1 cellular context compared by ENCODE assay signal in the genomic region with DNA sequence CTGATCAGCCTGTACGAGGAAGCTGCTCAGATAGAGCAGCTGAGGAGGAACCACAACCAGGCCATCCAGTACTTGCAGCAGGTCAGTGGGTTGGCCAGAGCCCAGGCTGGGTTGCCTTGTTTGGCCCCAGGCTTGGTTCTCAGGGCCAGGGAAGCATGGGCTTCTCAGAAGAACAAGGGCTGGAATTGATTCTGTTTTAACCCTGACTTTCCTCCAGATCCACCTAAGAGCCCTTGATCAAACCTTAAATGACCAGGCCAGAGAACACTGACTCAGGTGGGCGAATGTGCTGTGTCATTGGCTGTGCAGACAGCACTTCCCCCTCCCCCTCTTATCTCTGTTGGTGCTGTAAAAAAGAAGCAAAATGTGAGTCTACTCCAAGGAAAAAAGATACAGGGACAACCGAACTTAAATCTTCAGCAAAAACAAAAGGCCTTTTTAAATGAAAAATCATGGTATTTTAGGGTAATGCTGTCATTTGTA.
TF ChIP-seq lines count a peak whose summit lies in the region.

No MANE protein-coding gene starts in this region.

TF ChIP-seq in K562, 482 proteins besides CTCF, POLR2A, EP300 and RAD21 (continued from another document and continues in another):
- TF ChIP-seq MAZ (CRISPR knock-in tag; conservative IDR thresholded peaks at IDR 0.05 in 1 of 2, IDR thresholded peaks at IDR 0.05 in 1 of 2): peak; percentile 35 to 44; a peak in 1 of 4 replicates
- no peak for TF ChIP-seq NFYB (IDR thresholded peaks at IDR 0.05; ENCODE audit: extremely low read depth, insufficient read length)
- peak; percentile 76 for TF ChIP-seq NCOR1 (IDR thresholded peaks at IDR 0.05)
- peak; percentile 87 for TF ChIP-seq SMARCC2 (IDR thresholded peaks at IDR 0.05; ENCODE audit: low read depth)
- TF ChIP-seq SUPT5H (IDR thresholded peaks at IDR 0.05): peak; percentile 48
- TF ChIP-seq MAFK (IDR thresholded peaks at IDR 0.05; ENCODE audit: low read length): peak; percentile 95
- no peak for TF ChIP-seq JUNB (CRISPR knock-in tag; conservative IDR thresholded peaks at IDR 0.05)
- TF ChIP-seq TBL1XR1 (IDR thresholded peaks at IDR 0.05; ENCODE audit: low read length in 2 of 2): peak in 1 of 2 experiments; percentile 82; a peak in 1 of 4 replicates
- peak; percentile 30 to 39; a peak in 1 of 4 replicates for TF ChIP-seq FOXK2 (conservative IDR thresholded peaks at IDR 0.05 in 1 of 2, IDR thresholded peaks at IDR 0.05 in 1 of 2; ENCODE audit: low read depth in 2 of 2)
- peak; percentile 51; the same call in 1 of the 2 replicates for TF ChIP-seq RBFOX2 (IDR thresholded peaks at IDR 0.05; ENCODE audit: low read depth, low read length)
- 0 out of 2 replicates have a peak, but pooled peaks have one; percentile 40 for TF ChIP-seq DDX20 (tag; IDR thresholded peaks at IDR 0.05; ENCODE audit: low read depth)
- peak; percentile 57; the same call in 1 of the 2 replicates for TF ChIP-seq NFIC (IDR thresholded peaks at IDR 0.05)
- TF ChIP-seq NR2C1 (IDR thresholded peaks at IDR 0.05): no peak
- peak; percentile 56; the same call in 1 of the 2 replicates for TF ChIP-seq NR2C1 (tag; IDR thresholded peaks at IDR 0.05)
- 0 out of 2 replicates have a peak, but pooled peaks have one; percentile 39 for TF ChIP-seq GABPA (tag; conservative IDR thresholded peaks at IDR 0.05; ENCODE audit: low read depth)
- TF ChIP-seq ELF1 (tag; IDR thresholded peaks at IDR 0.05): no peak
- TF ChIP-seq, protein P1, sequence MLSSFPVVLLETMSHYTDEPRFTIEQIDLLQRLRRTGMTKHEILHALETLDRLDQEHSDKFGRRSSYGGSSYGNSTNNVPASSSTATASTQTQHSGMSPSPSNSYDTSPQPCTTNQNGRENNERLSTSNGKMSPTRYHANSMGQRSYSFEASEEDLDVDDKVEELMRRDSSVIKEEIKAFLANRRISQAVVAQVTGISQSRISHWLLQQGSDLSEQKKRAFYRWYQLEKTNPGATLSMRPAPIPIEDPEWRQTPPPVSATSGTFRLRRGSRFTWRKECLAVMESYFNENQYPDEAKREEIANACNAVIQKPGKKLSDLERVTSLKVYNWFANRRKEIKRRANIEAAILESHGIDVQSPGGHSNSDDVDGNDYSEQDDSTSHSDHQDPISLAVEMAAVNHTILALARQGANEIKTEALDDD (IDR thresholded peaks at IDR 0.05): peak; percentile 65; the same call in 1 of the 2 replicates
- TF ChIP-seq HDAC2 (IDR thresholded peaks at IDR 0.05): peak; percentile 88
- no peak for TF ChIP-seq CHCHD3 (CRISPR knock-in tag; IDR thresholded peaks at IDR 0.05)
- no peak for TF ChIP-seq ZNF717 (CRISPR knock-in tag; IDR thresholded peaks at IDR 0.05)
- TF ChIP-seq, protein P2, sequence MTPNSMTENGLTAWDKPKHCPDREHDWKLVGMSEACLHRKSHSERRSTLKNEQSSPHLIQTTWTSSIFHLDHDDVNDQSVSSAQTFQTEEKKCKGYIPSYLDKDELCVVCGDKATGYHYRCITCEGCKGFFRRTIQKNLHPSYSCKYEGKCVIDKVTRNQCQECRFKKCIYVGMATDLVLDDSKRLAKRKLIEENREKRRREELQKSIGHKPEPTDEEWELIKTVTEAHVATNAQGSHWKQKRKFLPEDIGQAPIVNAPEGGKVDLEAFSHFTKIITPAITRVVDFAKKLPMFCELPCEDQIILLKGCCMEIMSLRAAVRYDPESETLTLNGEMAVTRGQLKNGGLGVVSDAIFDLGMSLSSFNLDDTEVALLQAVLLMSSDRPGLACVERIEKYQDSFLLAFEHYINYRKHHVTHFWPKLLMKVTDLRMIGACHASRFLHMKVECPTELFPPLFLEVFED (CRISPR knock-in tag; conservative IDR thresholded peaks at IDR 0.05): 0 out of 2 replicates have a peak, but pooled peaks have one; percentile 18
- TF ChIP-seq MYC (IDR thresholded peaks at IDR 0.05; ENCODE audit: low read depth, low read length): peak; percentile 61
- no peak for TF ChIP-seq MYC (CRISPR knock-in tag; IDR thresholded peaks at IDR 0.05; ENCODE audit: borderline replicate concordance, low read depth)
- peak; percentile 35 for TF ChIP-seq ESRRA (IDR thresholded peaks at IDR 0.05; ENCODE audit: borderline replicate concordance, low read depth)
- TF ChIP-seq CXXC5 (CRISPR knock-in tag; IDR thresholded peaks at IDR 0.05): peak; percentile 60
- TF ChIP-seq CREM (IDR thresholded peaks at IDR 0.05; ENCODE audit: low read depth): peak; percentile 17; the same call in 1 of the 2 replicates
- TF ChIP-seq, protein P3, sequence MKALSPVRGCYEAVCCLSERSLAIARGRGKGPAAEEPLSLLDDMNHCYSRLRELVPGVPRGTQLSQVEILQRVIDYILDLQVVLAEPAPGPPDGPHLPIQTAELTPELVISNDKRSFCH (CRISPR knock-in tag; IDR thresholded peaks at IDR 0.05): no peak
- TF ChIP-seq, protein P3 (tag; IDR thresholded peaks at IDR 0.05): peak; percentile 62; the same call in 1 of the 2 replicates
- peak; percentile 39; the same call in 1 of the 2 replicates for TF ChIP-seq RB1 (IDR thresholded peaks at IDR 0.05; ENCODE audit: low read depth)
- TF ChIP-seq, protein P4, sequence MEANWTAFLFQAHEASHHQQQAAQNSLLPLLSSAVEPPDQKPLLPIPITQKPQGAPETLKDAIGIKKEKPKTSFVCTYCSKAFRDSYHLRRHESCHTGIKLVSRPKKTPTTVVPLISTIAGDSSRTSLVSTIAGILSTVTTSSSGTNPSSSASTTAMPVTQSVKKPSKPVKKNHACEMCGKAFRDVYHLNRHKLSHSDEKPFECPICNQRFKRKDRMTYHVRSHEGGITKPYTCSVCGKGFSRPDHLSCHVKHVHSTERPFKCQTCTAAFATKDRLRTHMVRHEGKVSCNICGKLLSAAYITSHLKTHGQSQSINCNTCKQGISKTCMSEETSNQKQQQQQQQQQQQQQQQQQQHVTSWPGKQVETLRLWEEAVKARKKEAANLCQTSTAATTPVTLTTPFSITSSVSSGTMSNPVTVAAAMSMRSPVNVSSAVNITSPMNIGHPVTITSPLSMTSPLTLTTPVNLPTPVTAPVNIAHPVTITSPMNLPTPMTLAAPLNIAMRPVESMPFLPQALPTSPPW (CRISPR knock-in tag; IDR thresholded peaks at IDR 0.05): peak; percentile 53
- TF ChIP-seq, protein P5, sequence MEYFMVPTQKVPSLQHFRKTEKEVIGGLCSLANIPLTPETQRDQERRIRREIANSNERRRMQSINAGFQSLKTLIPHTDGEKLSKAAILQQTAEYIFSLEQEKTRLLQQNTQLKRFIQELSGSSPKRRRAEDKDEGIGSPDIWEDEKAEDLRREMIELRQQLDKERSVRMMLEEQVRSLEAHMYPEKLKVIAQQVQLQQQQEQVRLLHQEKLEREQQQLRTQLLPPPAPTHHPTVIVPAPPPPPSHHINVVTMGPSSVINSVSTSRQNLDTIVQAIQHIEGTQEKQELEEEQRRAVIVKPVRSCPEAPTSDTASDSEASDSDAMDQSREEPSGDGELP (CRISPR knock-in tag; IDR thresholded peaks at IDR 0.05; ENCODE audit: borderline replicate concordance): peak; percentile 66; the same call in 1 of the 2 replicates
- no peak for TF ChIP-seq TEAD4 (IDR thresholded peaks at IDR 0.05; ENCODE audit: low read length)
- TF ChIP-seq TEAD4 (CRISPR knock-in tag; IDR thresholded peaks at IDR 0.05; ENCODE audit: borderline replicate concordance): no peak
- TF ChIP-seq ZNF431 (CRISPR knock-in tag; IDR thresholded peaks at IDR 0.05): no peak
- TF ChIP-seq, protein P6, sequence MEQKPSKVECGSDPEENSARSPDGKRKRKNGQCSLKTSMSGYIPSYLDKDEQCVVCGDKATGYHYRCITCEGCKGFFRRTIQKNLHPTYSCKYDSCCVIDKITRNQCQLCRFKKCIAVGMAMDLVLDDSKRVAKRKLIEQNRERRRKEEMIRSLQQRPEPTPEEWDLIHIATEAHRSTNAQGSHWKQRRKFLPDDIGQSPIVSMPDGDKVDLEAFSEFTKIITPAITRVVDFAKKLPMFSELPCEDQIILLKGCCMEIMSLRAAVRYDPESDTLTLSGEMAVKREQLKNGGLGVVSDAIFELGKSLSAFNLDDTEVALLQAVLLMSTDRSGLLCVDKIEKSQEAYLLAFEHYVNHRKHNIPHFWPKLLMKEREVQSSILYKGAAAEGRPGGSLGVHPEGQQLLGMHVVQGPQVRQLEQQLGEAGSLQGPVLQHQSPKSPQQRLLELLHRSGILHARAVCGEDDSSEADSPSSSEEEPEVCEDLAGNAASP (IDR thresholded peaks at IDR 0.05): peak; percentile 59; the same call in 1 of the 2 replicates
- TF ChIP-seq ZNF124 (CRISPR knock-in tag; IDR thresholded peaks at IDR 0.05): no peak
- peak; percentile 58; the same call in 1 of the 2 replicates for TF ChIP-seq EHMT2 (IDR thresholded peaks at IDR 0.05)
- TF ChIP-seq, protein P7, sequence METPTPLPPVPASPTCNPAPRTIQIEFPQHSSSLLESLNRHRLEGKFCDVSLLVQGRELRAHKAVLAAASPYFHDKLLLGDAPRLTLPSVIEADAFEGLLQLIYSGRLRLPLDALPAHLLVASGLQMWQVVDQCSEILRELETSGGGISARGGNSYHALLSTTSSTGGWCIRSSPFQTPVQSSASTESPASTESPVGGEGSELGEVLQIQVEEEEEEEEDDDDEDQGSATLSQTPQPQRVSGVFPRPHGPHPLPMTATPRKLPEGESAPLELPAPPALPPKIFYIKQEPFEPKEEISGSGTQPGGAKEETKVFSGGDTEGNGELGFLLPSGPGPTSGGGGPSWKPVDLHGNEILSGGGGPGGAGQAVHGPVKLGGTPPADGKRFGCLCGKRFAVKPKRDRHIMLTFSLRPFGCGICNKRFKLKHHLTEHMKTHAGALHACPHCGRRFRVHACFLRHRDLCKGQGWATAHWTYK (CRISPR knock-in tag; IDR thresholded peaks at IDR 0.05): 0 out of 2 replicates have a peak, but pooled peaks have one; percentile 73
- 0 out of 2 replicates have a peak, but pooled peaks have one; percentile 76 for TF ChIP-seq NFRKB (IDR thresholded peaks at IDR 0.05; ENCODE audit: low read depth)
- TF ChIP-seq, protein P8, sequence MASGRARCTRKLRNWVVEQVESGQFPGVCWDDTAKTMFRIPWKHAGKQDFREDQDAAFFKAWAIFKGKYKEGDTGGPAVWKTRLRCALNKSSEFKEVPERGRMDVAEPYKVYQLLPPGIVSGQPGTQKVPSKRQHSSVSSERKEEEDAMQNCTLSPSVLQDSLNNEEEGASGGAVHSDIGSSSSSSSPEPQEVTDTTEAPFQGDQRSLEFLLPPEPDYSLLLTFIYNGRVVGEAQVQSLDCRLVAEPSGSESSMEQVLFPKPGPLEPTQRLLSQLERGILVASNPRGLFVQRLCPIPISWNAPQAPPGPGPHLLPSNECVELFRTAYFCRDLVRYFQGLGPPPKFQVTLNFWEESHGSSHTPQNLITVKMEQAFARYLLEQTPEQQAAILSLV (tag; IDR thresholded peaks at IDR 0.05): peak; percentile 37; the same call in 1 of the 2 replicates
- peak; percentile 39 for TF ChIP-seq TBP (optimal IDR thresholded peaks at IDR 0.05; ENCODE audit: low read depth, low read length)
- 0 out of 2 replicates have a peak, but pooled peaks have one; percentile 23 for TF ChIP-seq POLR2G (IDR thresholded peaks at IDR 0.05; ENCODE audit: low read depth, low read length)
- TF ChIP-seq, protein P9, sequence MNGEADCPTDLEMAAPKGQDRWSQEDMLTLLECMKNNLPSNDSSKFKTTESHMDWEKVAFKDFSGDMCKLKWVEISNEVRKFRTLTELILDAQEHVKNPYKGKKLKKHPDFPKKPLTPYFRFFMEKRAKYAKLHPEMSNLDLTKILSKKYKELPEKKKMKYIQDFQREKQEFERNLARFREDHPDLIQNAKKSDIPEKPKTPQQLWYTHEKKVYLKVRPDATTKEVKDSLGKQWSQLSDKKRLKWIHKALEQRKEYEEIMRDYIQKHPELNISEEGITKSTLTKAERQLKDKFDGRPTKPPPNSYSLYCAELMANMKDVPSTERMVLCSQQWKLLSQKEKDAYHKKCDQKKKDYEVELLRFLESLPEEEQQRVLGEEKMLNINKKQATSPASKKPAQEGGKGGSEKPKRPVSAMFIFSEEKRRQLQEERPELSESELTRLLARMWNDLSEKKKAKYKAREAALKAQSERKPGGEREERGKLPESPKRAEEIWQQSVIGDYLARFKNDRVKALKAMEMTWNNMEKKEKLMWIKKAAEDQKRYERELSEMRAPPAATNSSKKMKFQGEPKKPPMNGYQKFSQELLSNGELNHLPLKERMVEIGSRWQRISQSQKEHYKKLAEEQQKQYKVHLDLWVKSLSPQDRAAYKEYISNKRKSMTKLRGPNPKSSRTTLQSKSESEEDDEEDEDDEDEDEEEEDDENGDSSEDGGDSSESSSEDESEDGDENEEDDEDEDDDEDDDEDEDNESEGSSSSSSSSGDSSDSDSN (IDR thresholded peaks at IDR 0.05; ENCODE audit: borderline replicate concordance in 1 of 2, low read depth in 2 of 2, low read length in 2 of 2): peak in 1 of 2 experiments; percentile 51; a peak in 1 of 4 replicates
- TF ChIP-seq, protein P10, sequence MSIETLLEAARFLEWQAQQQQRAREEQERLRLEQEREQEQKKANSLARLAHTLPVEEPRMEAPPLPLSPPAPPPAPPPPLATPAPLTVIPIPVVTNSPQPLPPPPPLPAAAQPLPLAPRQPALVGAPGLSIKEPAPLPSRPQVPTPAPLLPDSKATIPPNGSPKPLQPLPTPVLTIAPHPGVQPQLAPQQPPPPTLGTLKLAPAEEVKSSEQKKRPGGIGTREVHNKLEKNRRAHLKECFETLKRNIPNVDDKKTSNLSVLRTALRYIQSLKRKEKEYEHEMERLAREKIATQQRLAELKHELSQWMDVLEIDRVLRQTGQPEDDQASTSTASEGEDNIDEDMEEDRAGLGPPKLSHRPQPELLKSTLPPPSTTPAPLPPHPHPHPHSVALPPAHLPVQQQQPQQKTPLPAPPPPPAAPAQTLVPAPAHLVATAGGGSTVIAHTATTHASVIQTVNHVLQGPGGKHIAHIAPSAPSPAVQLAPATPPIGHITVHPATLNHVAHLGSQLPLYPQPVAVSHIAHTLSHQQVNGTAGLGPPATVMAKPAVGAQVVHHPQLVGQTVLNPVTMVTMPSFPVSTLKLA (conservative IDR thresholded peaks at IDR 0.05): peak in 1 of 2 experiments; percentile 29; a peak in 2 of 4 replicates
- TF ChIP-seq ZNF551 (CRISPR knock-in tag; IDR thresholded peaks at IDR 0.05): no peak
- TF ChIP-seq ZNF444 (CRISPR knock-in tag; IDR thresholded peaks at IDR 0.05): peak; percentile 59; the same call in 1 of the 2 replicates
- peak; percentile 100 for TF ChIP-seq NFE2 (IDR thresholded peaks at IDR 0.05; ENCODE audit: low read depth)
- TF ChIP-seq SRF (CRISPR knock-in tag; IDR thresholded peaks at IDR 0.05): peak in 1 of 2 experiments; percentile 47; a peak in 1 of 4 replicates
- peak; percentile 34; the same call in 1 of the 2 replicates for TF ChIP-seq MBD2 (IDR thresholded peaks at IDR 0.05; ENCODE audit: borderline replicate concordance, low read depth)
- TF ChIP-seq CC2D1A (IDR thresholded peaks at IDR 0.05): 0 out of 2 replicates have a peak, but pooled peaks have one; percentile 32
- peak; percentile 65; the same call in 1 of the 2 replicates for TF ChIP-seq NCOA1 (IDR thresholded peaks at IDR 0.05; ENCODE audit: low read depth)
- TF ChIP-seq, protein P11, sequence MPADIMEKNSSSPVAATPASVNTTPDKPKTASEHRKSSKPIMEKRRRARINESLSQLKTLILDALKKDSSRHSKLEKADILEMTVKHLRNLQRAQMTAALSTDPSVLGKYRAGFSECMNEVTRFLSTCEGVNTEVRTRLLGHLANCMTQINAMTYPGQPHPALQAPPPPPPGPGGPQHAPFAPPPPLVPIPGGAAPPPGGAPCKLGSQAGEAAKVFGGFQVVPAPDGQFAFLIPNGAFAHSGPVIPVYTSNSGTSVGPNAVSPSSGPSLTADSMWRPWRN (IDR thresholded peaks at IDR 0.05; ENCODE audit: low read depth): no peak
- TF ChIP-seq ELF4 (CRISPR knock-in tag; IDR thresholded peaks at IDR 0.05): peak; percentile 78; the same call in 1 of the 2 replicates
- 0 out of 2 replicates have a peak, but pooled peaks have one; percentile 14 for TF ChIP-seq DIDO1 (tag; IDR thresholded peaks at IDR 0.05; ENCODE audit: low read depth)
- peak; percentile 80; the same call in 1 of the 2 replicates for TF ChIP-seq GATAD2B (IDR thresholded peaks at IDR 0.05; ENCODE audit: borderline replicate concordance)
